ENCODE assay signal across 1 cellular context in the genomic region with DNA sequence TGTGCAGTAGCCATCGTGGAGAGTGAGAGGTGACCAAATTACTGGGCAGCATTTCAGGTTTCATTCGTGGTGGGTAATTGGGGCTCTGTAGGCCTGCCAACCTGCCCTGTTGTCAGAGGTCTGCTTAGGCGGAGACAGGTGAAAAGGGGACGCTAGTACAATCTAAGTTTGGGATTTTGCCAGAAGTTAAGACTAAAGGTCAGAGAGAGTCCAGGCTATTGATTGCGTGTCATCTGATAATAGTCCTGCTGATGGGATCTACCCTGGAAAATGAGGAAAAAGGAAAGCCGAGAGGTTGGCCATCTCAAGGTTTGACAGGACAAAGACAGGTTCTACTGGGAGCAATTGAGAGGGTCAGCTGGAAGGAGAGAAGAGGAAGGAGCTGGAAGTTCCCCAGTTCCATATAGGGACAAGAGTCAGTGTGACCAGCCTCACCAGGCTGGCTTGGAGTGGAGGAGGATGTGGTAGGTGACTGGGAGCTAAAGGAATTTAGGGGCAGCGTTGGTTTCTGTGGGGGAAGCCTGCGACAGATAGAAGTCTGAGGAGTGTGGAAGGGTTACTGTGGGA.
TF ChIP-seq lines count a peak whose summit lies in the region.

No MANE protein-coding gene starts in this region.

TF ChIP-seq in WTC11, 78 proteins besides CTCF, POLR2A, EP300 and RAD21 (continued from another document):
- no peak for TF ChIP-seq USF2 (CRISPR knock-in tag; IDR thresholded peaks at IDR 0.05)
- TF ChIP-seq SP1 (CRISPR knock-in tag; conservative IDR thresholded peaks at IDR 0.05), result no peak
- no peak for TF ChIP-seq CREM (CRISPR knock-in tag; IDR thresholded peaks at IDR 0.05)
